ENCODE assay signal across 2 cellular contexts in genomic region chr2:212266310-212266709, GRCh38.
TF ChIP-seq lines count a peak whose summit lies in the region.

No MANE protein-coding gene starts in this region.

TF ChIP-seq in GM23338, 12 proteins besides CTCF, POLR2A, EP300 and RAD21:
- TF ChIP-seq, protein P1, sequence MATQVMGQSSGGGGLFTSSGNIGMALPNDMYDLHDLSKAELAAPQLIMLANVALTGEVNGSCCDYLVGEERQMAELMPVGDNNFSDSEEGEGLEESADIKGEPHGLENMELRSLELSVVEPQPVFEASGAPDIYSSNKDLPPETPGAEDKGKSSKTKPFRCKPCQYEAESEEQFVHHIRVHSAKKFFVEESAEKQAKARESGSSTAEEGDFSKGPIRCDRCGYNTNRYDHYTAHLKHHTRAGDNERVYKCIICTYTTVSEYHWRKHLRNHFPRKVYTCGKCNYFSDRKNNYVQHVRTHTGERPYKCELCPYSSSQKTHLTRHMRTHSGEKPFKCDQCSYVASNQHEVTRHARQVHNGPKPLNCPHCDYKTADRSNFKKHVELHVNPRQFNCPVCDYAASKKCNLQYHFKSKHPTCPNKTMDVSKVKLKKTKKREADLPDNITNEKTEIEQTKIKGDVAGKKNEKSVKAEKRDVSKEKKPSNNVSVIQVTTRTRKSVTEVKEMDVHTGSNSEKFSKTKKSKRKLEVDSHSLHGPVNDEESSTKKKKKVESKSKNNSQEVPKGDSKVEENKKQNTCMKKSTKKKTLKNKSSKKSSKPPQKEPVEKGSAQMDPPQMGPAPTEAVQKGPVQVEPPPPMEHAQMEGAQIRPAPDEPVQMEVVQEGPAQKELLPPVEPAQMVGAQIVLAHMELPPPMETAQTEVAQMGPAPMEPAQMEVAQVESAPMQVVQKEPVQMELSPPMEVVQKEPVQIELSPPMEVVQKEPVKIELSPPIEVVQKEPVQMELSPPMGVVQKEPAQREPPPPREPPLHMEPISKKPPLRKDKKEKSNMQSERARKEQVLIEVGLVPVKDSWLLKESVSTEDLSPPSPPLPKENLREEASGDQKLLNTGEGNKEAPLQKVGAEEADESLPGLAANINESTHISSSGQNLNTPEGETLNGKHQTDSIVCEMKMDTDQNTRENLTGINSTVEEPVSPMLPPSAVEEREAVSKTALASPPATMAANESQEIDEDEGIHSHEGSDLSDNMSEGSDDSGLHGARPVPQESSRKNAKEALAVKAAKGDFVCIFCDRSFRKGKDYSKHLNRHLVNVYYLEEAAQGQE (IDR thresholded peaks at IDR 0.05; ENCODE audit: unreplicated experiment): no peak
- no peak for TF ChIP-seq POLR2AphosphoS5 (IDR thresholded peaks at IDR 0.05; ENCODE audit: low read depth)
- TF ChIP-seq JUNB (IDR thresholded peaks at IDR 0.05; ENCODE audit: unreplicated experiment): no peak
- TF ChIP-seq ZNF462 (CRISPR knock-in tag; IDR thresholded peaks at IDR 0.05): no peak
- TF ChIP-seq ZNF331 (CRISPR knock-in tag; IDR thresholded peaks at IDR 0.05; ENCODE audit: low read depth): no peak
- no peak for TF ChIP-seq ZNF114 (CRISPR knock-in tag; IDR thresholded peaks at IDR 0.05)
- TF ChIP-seq STAT1 (IDR thresholded peaks at IDR 0.05; ENCODE audit: unreplicated experiment): no peak
- no peak for TF ChIP-seq CREB1 (CRISPR knock-in tag; IDR thresholded peaks at IDR 0.05; ENCODE audit: low read depth)
- no peak for TF ChIP-seq EZH2phosphoT487 (IDR thresholded peaks at IDR 0.05; ENCODE audit: unreplicated experiment)
- TF ChIP-seq EZH2 (IDR thresholded peaks at IDR 0.05; ENCODE audit: low read depth, unreplicated experiment): no peak
- no peak for TF ChIP-seq NANOG (IDR thresholded peaks at IDR 0.05; ENCODE audit: borderline replicate concordance)
- TF ChIP-seq ETS1 (IDR thresholded peaks at IDR 0.05): no peak

TF ChIP-seq in GM12878, 131 proteins besides CTCF, POLR2A, EP300 and RAD21 (continued from another document):
- no peak for TF ChIP-seq PKNOX1 (IDR thresholded peaks at IDR 0.05)
- no peak for TF ChIP-seq IRF4 (IDR thresholded peaks at IDR 0.05; ENCODE audit: low read depth, low read length)
- TF ChIP-seq CBX3 (IDR thresholded peaks at IDR 0.05; ENCODE audit: borderline replicate concordance, low read depth): no peak
- no peak for TF ChIP-seq CBFB (IDR thresholded peaks at IDR 0.05; ENCODE audit: low read depth)
- TF ChIP-seq, protein P2, sequence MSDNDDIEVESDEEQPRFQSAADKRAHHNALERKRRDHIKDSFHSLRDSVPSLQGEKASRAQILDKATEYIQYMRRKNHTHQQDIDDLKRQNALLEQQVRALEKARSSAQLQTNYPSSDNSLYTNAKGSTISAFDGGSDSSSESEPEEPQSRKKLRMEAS (IDR thresholded peaks at IDR 0.05; ENCODE audit: low read depth, low read length): no peak
- TF ChIP-seq ZNF207 (IDR thresholded peaks at IDR 0.05; ENCODE audit: borderline replicate concordance): no peak
- TF ChIP-seq, protein P3, sequence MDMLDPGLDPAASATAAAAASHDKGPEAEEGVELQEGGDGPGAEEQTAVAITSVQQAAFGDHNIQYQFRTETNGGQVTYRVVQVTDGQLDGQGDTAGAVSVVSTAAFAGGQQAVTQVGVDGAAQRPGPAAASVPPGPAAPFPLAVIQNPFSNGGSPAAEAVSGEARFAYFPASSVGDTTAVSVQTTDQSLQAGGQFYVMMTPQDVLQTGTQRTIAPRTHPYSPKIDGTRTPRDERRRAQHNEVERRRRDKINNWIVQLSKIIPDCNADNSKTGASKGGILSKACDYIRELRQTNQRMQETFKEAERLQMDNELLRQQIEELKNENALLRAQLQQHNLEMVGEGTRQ (IDR thresholded peaks at IDR 0.05; ENCODE audit: borderline replicate concordance, low read depth, low read length): no peak
- no peak for TF ChIP-seq MYC (IDR thresholded peaks at IDR 0.05; ENCODE audit: insufficient read depth, insufficient read length, insufficient replicate concordance, low read length, severe bottlenecking)
- TF ChIP-seq, protein P4, sequence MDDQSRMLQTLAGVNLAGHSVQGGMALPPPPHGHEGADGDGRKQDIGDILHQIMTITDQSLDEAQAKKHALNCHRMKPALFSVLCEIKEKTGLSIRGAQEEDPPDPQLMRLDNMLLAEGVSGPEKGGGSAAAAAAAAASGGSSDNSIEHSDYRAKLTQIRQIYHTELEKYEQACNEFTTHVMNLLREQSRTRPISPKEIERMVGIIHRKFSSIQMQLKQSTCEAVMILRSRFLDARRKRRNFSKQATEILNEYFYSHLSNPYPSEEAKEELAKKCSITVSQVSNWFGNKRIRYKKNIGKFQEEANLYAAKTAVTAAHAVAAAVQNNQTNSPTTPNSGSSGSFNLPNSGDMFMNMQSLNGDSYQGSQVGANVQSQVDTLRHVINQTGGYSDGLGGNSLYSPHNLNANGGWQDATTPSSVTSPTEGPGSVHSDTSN (IDR thresholded peaks at IDR 0.05; ENCODE audit: insufficient replicate concordance, low read depth, low read length): no peak
